ENCODE assay signal across 2 cellular contexts in genomic region chrX:137563681-137564651, GRCh38.
TF ChIP-seq lines count a peak whose summit lies in the region.

No MANE protein-coding gene starts in this region.

TF ChIP-seq in GM23338, 12 proteins besides CTCF, POLR2A, EP300 and RAD21:
- no peak for TF ChIP-seq EZH2phosphoT487 (IDR thresholded peaks at IDR 0.05; ENCODE audit: unreplicated experiment)
- peak; percentile 33; the same call in 1 of the 2 replicates for TF ChIP-seq POLR2AphosphoS5 (IDR thresholded peaks at IDR 0.05; ENCODE audit: low read depth)

TF ChIP-seq in H1, 55 proteins besides CTCF, POLR2A, EP300 and RAD21:
- TF ChIP-seq SP2 (IDR thresholded peaks at IDR 0.05; ENCODE audit: low read length) (no peak), FOSL1 (IDR thresholded peaks at IDR 0.05; ENCODE audit: insufficient read depth, low read depth, low read length) (no peak), ATF2 (IDR thresholded peaks at IDR 0.05; ENCODE audit: low read length) (no peak), KDM4A (IDR thresholded peaks at IDR 0.05; ENCODE audit: low read depth, low read length, severe bottlenecking) (no peak), JUND (IDR thresholded peaks at IDR 0.05; ENCODE audit: low read length) (no peak), HDAC2 (IDR thresholded peaks at IDR 0.05; ENCODE audit: borderline replicate concordance in 1 of 2, low read depth in 2 of 2, low read length in 2 of 2) (no peak), TBP (IDR thresholded peaks at IDR 0.05; ENCODE audit: low read depth, low read length) (no peak), PHF8 (conservative IDR thresholded peaks at IDR 0.05; ENCODE audit: low read depth, low read length) (0 out of 2 replicates have a peak, but pooled peaks have one; percentile 1), ASH2L (IDR thresholded peaks at IDR 0.05; ENCODE audit: low read length) (peak; percentile 9), EGR1 (IDR thresholded peaks at IDR 0.05; ENCODE audit: borderline replicate concordance, low read depth, low read length) (no peak), TAF1 (IDR thresholded peaks at IDR 0.05; ENCODE audit: low read depth, low read length) (peak; percentile 68), POU5F1 (IDR thresholded peaks at IDR 0.05; ENCODE audit: low read depth, low read length) (no peak), CEBPB (IDR thresholded peaks at IDR 0.05; ENCODE audit: low read depth, low read length) (no peak), CTBP2 (IDR thresholded peaks at IDR 0.05; ENCODE audit: borderline replicate concordance, insufficient read depth, insufficient read length, low read length) (peak; percentile 47), GTF2F1 (IDR thresholded peaks at IDR 0.05; ENCODE audit: borderline replicate concordance, low read depth, low read length) (no peak), ATF3 (IDR thresholded peaks at IDR 0.05; ENCODE audit: insufficient read depth, low read depth, low read length) (no peak), BACH1 (IDR thresholded peaks at IDR 0.05; ENCODE audit: low read length) (no peak), SIX5 (IDR thresholded peaks at IDR 0.05; ENCODE audit: low read depth, low read length) (no peak), POLR2AphosphoS5 (IDR thresholded peaks at IDR 0.05; ENCODE audit: low read depth, low read length) (0 out of 2 replicates have a peak, but pooled peaks have one; percentile 43), RBBP5 (IDR thresholded peaks at IDR 0.05; ENCODE audit: borderline replicate concordance, low read depth, low read length) (0 out of 2 replicates have a peak, but pooled peaks have one; percentile 3), YY1 (IDR thresholded peaks at IDR 0.05; ENCODE audit: low read depth, low read length) (no peak), EZH2 (IDR thresholded peaks at IDR 0.05; ENCODE audit: low read depth, low read length, severe bottlenecking) (no peak), RFX5 (IDR thresholded peaks at IDR 0.05; ENCODE audit: borderline replicate concordance, low read depth, low read length) (no peak), TAF7 (optimal IDR thresholded peaks at IDR 0.05; ENCODE audit: borderline replicate concordance, low read depth, low read length) (peak; percentile 8), JUN (IDR thresholded peaks at IDR 0.05; ENCODE audit: low read depth, low read length) (no peak), CHD2 (IDR thresholded peaks at IDR 0.05; ENCODE audit: low read length) (no peak), RNF2 (IDR thresholded peaks at IDR 0.05; ENCODE audit: borderline replicate concordance, low read depth, low read length, missing control alignments, poor library complexity, severe bottlenecking) (no peak), BCL11A (IDR thresholded peaks at IDR 0.05; ENCODE audit: low read depth in 2 of 2, low read length in 2 of 2) (no peak), MAFK (IDR thresholded peaks at IDR 0.05; ENCODE audit: low read depth, low read length) (no peak), CREB1 (IDR thresholded peaks at IDR 0.05) (no peak), GABPA (IDR thresholded peaks at IDR 0.05; ENCODE audit: borderline replicate concordance, insufficient read depth, low read length) (no peak), BRCA1 (IDR thresholded peaks at IDR 0.05; ENCODE audit: low read depth, low read length) (no peak), E2F6 (IDR thresholded peaks at IDR 0.05) (no peak), TCF12 (IDR thresholded peaks at IDR 0.05; ENCODE audit: low read depth, low read length) (no peak), KDM5A (IDR thresholded peaks at IDR 0.05; ENCODE audit: low read length) (no peak), TEAD4 (IDR thresholded peaks at IDR 0.05; ENCODE audit: low read depth, low read length) (no peak), SRF (IDR thresholded peaks at IDR 0.05; ENCODE audit: low read depth, low read length) (no peak), SP4 (IDR thresholded peaks at IDR 0.05; ENCODE audit: low read length) (no peak), SP1 (IDR thresholded peaks at IDR 0.05; ENCODE audit: low read depth, low read length) (no peak), CHD7 (IDR thresholded peaks at IDR 0.05; ENCODE audit: insufficient replicate concordance, low read length) (peak; percentile 51), CBX8 (IDR thresholded peaks at IDR 0.05; ENCODE audit: borderline replicate concordance, low read depth, low read length) (no peak), NRF1 (IDR thresholded peaks at IDR 0.05; ENCODE audit: low read depth, low read length) (no peak), RXRA (IDR thresholded peaks at IDR 0.05; ENCODE audit: insufficient read depth, low read depth, low read length) (no peak), CBX5 (IDR thresholded peaks at IDR 0.05; ENCODE audit: low read depth, low read length) (no peak), HDAC6 (IDR thresholded peaks at IDR 0.05; ENCODE audit: low read depth, low read length) (no peak), KDM1A (IDR thresholded peaks at IDR 0.05; ENCODE audit: borderline replicate concordance, low read length) (no peak), MAX (IDR thresholded peaks at IDR 0.05) (no peak), USF2 (IDR thresholded peaks at IDR 0.05; ENCODE audit: low read length) (no peak), SAP30 (IDR thresholded peaks at IDR 0.05; ENCODE audit: insufficient read depth, insufficient replicate concordance, low read length) (peak; percentile 57), CHD1 (IDR thresholded peaks at IDR 0.05; ENCODE audit: low read depth, low read length) (no peak), ZNF274 (IDR thresholded peaks at IDR 0.05; ENCODE audit: borderline replicate concordance, extremely low read depth, low read length) (no peak), NANOG (IDR thresholded peaks at IDR 0.05; ENCODE audit: insufficient read depth, low read depth, low read length, poor library complexity, severe bottlenecking) (no peak), SIN3A (conservative IDR thresholded peaks at IDR 0.05 in 1 of 2, IDR thresholded peaks at IDR 0.05 in 1 of 2; ENCODE audit: low read depth in 1 of 2, low read length in 2 of 2) (no peak), SUZ12 (IDR thresholded peaks at IDR 0.05; ENCODE audit: low read length) (no peak)
